ENCODE assay signal across 1 cellular context in the genomic region with DNA sequence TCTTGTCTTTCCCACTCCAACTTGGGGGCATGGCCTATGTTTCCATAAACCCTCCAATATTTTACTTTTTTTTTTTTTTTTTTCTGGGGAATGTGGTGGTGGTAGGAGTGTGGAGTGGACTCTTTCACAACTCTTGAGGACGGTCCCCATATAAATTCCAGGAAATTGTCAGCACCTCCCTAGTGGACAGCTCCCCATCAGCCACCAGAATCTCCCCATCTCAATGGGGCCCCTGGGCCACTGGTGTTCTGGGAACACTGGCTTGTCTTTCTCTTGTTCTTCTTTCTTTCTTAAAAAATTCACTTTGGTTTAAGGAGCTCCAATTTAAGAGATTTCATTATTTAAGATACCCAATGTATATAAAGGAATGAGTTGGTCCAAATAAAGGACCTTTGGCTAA.
TF ChIP-seq lines count a peak whose summit lies in the region.

No MANE protein-coding gene starts in this region.

TF ChIP-seq in K562, 482 proteins besides CTCF, POLR2A, EP300 and RAD21 (continued from another document):
- TF ChIP-seq, protein P1, sequence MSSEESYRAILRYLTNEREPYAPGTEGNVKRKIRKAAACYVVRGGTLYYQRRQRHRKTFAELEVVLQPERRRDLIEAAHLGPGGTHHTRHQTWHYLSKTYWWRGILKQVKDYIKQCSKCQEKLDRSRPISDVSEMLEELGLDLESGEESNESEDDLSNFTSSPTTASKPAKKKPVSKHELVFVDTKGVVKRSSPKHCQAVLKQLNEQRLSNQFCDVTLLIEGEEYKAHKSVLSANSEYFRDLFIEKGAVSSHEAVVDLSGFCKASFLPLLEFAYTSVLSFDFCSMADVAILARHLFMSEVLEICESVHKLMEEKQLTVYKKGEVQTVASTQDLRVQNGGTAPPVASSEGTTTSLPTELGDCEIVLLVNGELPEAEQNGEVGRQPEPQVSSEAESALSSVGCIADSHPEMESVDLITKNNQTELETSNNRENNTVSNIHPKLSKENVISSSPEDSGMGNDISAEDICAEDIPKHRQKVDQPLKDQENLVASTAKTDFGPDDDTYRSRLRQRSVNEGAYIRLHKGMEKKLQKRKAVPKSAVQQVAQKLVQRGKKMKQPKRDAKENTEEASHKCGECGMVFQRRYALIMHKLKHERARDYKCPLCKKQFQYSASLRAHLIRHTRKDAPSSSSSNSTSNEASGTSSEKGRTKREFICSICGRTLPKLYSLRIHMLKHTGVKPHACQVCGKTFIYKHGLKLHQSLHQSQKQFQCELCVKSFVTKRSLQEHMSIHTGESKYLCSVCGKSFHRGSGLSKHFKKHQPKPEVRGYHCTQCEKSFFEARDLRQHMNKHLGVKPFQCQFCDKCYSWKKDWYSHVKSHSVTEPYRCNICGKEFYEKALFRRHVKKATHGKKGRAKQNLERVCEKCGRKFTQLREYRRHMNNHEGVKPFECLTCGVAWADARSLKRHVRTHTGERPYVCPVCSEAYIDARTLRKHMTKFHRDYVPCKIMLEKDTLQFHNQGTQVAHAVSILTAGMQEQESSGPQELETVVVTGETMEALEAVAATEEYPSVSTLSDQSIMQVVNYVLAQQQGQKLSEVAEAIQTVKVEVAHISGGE (CRISPR knock-in tag; IDR thresholded peaks at IDR 0.05), result peak in 1 of 3 experiments; percentile 33; a peak in 1 of 6 replicates
- TF ChIP-seq TEAD2 (tag; IDR thresholded peaks at IDR 0.05) (0 out of 2 replicates have a peak, but pooled peaks have one; percentile 26), SRF (CRISPR knock-in tag; IDR thresholded peaks at IDR 0.05) (0 out of 4 replicates have a peak, but pooled peaks of 1 of the 2 experiments have one; percentile 27), MIER1 (IDR thresholded peaks at IDR 0.05; ENCODE audit: low read depth) (peak; percentile 96), GATA2 (CRISPR knock-in tag; IDR thresholded peaks at IDR 0.05) (peak; percentile 51; the same call in 1 of the 2 replicates), MYBL2 (IDR thresholded peaks at IDR 0.05; ENCODE audit: low read depth) (no peak), MYBL2 (CRISPR knock-in tag; IDR thresholded peaks at IDR 0.05; ENCODE audit: borderline replicate concordance) (no peak), SRSF7 (optimal IDR thresholded peaks at IDR 0.05; ENCODE audit: low read depth, low read length) (no peak), CXXC5 (CRISPR knock-in tag; IDR thresholded peaks at IDR 0.05) (0 out of 2 replicates have a peak, but pooled peaks have one; percentile 26), EHMT2 (IDR thresholded peaks at IDR 0.05) (peak; percentile 98), NELFE (IDR thresholded peaks at IDR 0.05; ENCODE audit: insufficient read depth, insufficient read length) (no peak), SMAD4 (CRISPR knock-in tag; conservative IDR thresholded peaks at IDR 0.05) (0 out of 2 replicates have a peak, but pooled peaks have one; percentile 35), ZNF644 (tag; IDR thresholded peaks at IDR 0.05; ENCODE audit: low read depth) (peak; percentile 49; the same call in 1 of the 2 replicates), PRMT5 (CRISPR knock-in tag; IDR thresholded peaks at IDR 0.05) (0 out of 2 replicates have a peak, but pooled peaks have one; percentile 51), MAZ (CRISPR knock-in tag; conservative IDR thresholded peaks at IDR 0.05 in 1 of 2, IDR thresholded peaks at IDR 0.05 in 1 of 2) (peak in 1 of 2 experiments; percentile 44; a peak in 1 of 4 replicates), RCOR1 (IDR thresholded peaks at IDR 0.05; ENCODE audit: borderline replicate concordance in 1 of 2, low read depth in 2 of 2, low read length in 2 of 2) (peak in 1 of 2 experiments; percentile 50; a peak in 1 of 4 replicates), ZNF146 (CRISPR knock-in tag; IDR thresholded peaks at IDR 0.05; ENCODE audit: unreplicated experiment) (no peak), HDAC2 (IDR thresholded peaks at IDR 0.05) (peak; percentile 55; the same call in 1 of the 2 replicates)
- TF ChIP-seq, protein P2, sequence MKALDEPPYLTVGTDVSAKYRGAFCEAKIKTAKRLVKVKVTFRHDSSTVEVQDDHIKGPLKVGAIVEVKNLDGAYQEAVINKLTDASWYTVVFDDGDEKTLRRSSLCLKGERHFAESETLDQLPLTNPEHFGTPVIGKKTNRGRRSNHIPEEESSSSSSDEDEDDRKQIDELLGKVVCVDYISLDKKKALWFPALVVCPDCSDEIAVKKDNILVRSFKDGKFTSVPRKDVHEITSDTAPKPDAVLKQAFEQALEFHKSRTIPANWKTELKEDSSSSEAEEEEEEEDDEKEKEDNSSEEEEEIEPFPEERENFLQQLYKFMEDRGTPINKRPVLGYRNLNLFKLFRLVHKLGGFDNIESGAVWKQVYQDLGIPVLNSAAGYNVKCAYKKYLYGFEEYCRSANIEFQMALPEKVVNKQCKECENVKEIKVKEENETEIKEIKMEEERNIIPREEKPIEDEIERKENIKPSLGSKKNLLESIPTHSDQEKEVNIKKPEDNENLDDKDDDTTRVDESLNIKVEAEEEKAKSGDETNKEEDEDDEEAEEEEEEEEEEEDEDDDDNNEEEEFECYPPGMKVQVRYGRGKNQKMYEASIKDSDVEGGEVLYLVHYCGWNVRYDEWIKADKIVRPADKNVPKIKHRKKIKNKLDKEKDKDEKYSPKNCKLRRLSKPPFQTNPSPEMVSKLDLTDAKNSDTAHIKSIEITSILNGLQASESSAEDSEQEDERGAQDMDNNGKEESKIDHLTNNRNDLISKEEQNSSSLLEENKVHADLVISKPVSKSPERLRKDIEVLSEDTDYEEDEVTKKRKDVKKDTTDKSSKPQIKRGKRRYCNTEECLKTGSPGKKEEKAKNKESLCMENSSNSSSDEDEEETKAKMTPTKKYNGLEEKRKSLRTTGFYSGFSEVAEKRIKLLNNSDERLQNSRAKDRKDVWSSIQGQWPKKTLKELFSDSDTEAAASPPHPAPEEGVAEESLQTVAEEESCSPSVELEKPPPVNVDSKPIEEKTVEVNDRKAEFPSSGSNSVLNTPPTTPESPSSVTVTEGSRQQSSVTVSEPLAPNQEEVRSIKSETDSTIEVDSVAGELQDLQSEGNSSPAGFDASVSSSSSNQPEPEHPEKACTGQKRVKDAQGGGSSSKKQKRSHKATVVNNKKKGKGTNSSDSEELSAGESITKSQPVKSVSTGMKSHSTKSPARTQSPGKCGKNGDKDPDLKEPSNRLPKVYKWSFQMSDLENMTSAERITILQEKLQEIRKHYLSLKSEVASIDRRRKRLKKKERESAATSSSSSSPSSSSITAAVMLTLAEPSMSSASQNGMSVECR (CRISPR knock-in tag; IDR thresholded peaks at IDR 0.05), result no peak
- TF ChIP-seq, protein P3, sequence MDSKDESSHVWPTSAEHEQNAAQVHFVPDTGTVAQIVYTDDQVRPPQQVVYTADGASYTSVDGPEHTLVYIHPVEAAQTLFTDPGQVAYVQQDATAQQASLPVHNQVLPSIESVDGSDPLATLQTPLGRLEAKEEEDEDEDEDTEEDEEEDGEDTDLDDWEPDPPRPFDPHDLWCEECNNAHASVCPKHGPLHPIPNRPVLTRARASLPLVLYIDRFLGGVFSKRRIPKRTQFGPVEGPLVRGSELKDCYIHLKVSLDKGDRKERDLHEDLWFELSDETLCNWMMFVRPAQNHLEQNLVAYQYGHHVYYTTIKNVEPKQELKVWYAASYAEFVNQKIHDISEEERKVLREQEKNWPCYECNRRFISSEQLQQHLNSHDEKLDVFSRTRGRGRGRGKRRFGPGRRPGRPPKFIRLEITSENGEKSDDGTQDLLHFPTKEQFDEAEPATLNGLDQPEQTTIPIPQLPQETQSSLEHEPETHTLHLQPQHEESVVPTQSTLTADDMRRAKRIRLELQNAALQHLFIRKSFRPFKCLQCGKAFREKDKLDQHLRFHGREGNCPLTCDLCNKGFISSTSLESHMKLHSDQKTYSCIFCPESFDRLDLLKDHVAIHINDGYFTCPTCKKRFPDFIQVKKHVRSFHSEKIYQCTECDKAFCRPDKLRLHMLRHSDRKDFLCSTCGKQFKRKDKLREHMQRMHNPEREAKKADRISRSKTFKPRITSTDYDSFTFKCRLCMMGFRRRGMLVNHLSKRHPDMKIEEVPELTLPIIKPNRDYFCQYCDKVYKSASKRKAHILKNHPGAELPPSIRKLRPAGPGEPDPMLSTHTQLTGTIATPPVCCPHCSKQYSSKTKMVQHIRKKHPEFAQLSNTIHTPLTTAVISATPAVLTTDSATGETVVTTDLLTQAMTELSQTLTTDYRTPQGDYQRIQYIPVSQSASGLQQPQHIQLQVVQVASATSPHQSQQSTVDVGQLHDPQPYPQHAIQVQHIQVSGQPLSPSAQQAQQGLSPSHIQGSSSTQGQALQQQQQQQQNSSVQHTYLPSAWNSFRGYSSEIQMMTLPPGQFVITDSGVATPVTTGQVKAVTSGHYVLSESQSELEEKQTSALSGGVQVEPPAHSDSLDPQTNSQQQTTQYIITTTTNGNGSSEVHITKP (IDR thresholded peaks at IDR 0.05; ENCODE audit: partially characterized antibody), result no peak
- TF ChIP-seq, protein P4, sequence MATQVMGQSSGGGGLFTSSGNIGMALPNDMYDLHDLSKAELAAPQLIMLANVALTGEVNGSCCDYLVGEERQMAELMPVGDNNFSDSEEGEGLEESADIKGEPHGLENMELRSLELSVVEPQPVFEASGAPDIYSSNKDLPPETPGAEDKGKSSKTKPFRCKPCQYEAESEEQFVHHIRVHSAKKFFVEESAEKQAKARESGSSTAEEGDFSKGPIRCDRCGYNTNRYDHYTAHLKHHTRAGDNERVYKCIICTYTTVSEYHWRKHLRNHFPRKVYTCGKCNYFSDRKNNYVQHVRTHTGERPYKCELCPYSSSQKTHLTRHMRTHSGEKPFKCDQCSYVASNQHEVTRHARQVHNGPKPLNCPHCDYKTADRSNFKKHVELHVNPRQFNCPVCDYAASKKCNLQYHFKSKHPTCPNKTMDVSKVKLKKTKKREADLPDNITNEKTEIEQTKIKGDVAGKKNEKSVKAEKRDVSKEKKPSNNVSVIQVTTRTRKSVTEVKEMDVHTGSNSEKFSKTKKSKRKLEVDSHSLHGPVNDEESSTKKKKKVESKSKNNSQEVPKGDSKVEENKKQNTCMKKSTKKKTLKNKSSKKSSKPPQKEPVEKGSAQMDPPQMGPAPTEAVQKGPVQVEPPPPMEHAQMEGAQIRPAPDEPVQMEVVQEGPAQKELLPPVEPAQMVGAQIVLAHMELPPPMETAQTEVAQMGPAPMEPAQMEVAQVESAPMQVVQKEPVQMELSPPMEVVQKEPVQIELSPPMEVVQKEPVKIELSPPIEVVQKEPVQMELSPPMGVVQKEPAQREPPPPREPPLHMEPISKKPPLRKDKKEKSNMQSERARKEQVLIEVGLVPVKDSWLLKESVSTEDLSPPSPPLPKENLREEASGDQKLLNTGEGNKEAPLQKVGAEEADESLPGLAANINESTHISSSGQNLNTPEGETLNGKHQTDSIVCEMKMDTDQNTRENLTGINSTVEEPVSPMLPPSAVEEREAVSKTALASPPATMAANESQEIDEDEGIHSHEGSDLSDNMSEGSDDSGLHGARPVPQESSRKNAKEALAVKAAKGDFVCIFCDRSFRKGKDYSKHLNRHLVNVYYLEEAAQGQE (CRISPR knock-in tag; IDR thresholded peaks at IDR 0.05; ENCODE audit: low read depth), result peak; percentile 94
- TF ChIP-seq, protein P5, sequence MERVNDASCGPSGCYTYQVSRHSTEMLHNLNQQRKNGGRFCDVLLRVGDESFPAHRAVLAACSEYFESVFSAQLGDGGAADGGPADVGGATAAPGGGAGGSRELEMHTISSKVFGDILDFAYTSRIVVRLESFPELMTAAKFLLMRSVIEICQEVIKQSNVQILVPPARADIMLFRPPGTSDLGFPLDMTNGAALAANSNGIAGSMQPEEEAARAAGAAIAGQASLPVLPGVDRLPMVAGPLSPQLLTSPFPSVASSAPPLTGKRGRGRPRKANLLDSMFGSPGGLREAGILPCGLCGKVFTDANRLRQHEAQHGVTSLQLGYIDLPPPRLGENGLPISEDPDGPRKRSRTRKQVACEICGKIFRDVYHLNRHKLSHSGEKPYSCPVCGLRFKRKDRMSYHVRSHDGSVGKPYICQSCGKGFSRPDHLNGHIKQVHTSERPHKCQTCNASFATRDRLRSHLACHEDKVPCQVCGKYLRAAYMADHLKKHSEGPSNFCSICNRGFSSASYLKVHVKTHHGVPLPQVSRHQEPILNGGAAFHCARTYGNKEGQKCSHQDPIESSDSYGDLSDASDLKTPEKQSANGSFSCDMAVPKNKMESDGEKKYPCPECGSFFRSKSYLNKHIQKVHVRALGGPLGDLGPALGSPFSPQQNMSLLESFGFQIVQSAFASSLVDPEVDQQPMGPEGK (CRISPR knock-in tag; IDR thresholded peaks at IDR 0.05; ENCODE audit: borderline replicate concordance), result no peak
- TF ChIP-seq, protein P6, sequence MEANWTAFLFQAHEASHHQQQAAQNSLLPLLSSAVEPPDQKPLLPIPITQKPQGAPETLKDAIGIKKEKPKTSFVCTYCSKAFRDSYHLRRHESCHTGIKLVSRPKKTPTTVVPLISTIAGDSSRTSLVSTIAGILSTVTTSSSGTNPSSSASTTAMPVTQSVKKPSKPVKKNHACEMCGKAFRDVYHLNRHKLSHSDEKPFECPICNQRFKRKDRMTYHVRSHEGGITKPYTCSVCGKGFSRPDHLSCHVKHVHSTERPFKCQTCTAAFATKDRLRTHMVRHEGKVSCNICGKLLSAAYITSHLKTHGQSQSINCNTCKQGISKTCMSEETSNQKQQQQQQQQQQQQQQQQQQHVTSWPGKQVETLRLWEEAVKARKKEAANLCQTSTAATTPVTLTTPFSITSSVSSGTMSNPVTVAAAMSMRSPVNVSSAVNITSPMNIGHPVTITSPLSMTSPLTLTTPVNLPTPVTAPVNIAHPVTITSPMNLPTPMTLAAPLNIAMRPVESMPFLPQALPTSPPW (CRISPR knock-in tag; IDR thresholded peaks at IDR 0.05), result peak; percentile 34; the same call in 1 of the 2 replicates
- TF ChIP-seq, protein P7, sequence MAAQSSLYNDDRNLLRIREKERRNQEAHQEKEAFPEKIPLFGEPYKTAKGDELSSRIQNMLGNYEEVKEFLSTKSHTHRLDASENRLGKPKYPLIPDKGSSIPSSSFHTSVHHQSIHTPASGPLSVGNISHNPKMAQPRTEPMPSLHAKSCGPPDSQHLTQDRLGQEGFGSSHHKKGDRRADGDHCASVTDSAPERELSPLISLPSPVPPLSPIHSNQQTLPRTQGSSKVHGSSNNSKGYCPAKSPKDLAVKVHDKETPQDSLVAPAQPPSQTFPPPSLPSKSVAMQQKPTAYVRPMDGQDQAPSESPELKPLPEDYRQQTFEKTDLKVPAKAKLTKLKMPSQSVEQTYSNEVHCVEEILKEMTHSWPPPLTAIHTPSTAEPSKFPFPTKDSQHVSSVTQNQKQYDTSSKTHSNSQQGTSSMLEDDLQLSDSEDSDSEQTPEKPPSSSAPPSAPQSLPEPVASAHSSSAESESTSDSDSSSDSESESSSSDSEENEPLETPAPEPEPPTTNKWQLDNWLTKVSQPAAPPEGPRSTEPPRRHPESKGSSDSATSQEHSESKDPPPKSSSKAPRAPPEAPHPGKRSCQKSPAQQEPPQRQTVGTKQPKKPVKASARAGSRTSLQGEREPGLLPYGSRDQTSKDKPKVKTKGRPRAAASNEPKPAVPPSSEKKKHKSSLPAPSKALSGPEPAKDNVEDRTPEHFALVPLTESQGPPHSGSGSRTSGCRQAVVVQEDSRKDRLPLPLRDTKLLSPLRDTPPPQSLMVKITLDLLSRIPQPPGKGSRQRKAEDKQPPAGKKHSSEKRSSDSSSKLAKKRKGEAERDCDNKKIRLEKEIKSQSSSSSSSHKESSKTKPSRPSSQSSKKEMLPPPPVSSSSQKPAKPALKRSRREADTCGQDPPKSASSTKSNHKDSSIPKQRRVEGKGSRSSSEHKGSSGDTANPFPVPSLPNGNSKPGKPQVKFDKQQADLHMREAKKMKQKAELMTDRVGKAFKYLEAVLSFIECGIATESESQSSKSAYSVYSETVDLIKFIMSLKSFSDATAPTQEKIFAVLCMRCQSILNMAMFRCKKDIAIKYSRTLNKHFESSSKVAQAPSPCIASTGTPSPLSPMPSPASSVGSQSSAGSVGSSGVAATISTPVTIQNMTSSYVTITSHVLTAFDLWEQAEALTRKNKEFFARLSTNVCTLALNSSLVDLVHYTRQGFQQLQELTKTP (IDR thresholded peaks at IDR 0.05; ENCODE audit: low read depth in 1 of 2, partially characterized antibody in 2 of 2), result peak in 1 of 2 experiments; percentile 68
